Comparison of ENCODE assay signal across 8 cellular contexts in the genomic region with DNA sequence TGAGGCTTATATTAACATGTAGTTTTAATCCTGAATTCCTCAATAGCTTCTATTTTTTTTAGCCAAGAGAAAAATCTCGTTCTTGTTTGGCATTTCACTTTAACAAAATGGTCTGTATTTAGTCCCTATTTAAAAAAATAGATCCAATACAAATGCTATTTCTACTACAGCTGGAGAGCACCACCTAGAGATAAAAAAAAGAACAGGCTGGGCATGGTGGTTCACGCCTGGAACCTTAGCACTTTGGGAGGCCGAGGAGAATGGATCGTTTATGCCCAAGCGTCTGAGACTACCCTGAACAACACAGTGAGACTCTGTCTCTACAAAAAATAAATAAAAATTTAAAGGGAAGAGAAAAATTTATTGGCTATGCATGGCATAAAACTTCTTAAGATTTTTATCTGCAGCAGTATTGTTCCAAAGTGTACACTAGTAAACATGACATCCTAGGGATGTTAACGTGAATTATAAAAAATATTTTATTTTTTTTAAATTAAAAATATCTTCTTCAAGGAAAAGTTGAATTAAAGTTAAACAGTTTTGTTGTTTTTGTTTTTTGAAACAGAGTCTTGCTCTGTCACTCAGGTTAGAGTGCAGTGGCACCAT. TPM values are rescaled to one million over a fixed set of nuclear protein-coding genes. Genes with fewer than 3 reads are reported as not detected.
DNase-seq lines count a peak whose midpoint lies in the region; ATAC-seq and TF ChIP-seq lines count a peak whose summit lies in the region.

No MANE protein-coding gene starts in this region.

- no peaks in the 10 kb centered on the region for H3F3A ChIP-seq in PC-3 (ENCODE audit: low read length, unreplicated experiment)

- intact Hi-C loops in PC-3 (cut with micrococcal nuclease) (loop anchor here (1.0 to 2.0 kb wide), 4 partner anchors 70 to 220 kb away; no protein-coding TSS in a partner anchor), stomach (cut with DNase I; ENCODE audit: low total_unique reads) (no loop called here)

- DNase-seq in AG04450 (ENCODE audit: low read depth, low spot score), result peak; percentile 11
- peak; percentile 63 for DNase-seq in PC-3
- peak; percentile 50 to 51 for DNase-seq in erythroblast (lab: John Stamatoyannopoulos, UW)
- DNase-seq in suprapubic skin (ENCODE audit: low spot score in 2 of 2), result no peak
- no peak for DNase-seq in stomach
- DNase-seq in NCI-H2029 (lab: John Stamatoyannopoulos, UW), result no peak

- POLR2A ChIA-PET in AG04450 (lab: Yijun Ruan, JAX) (no interaction called here), PC-3 (lab: Charles Lee; ENCODE audit: unreplicated experiment) (interaction anchor here (0.7 kb wide), 1 partner anchor 113 kb away, joined by 3 read pairs; no protein-coding TSS in a partner anchor)

- no peaks in the 10 kb centered on the region for H3K9me2 ChIP-seq in PC-3 (replicated peaks; ENCODE audit: low read length)

- no peaks in the 10 kb centered on the region for H4K20me1 ChIP-seq in PC-3 (ENCODE audit: low read length)

- BruUV-seq in PC-3 (replicated peaks; lab: Mats Ljungman, UMichigan), result no TSS peak

- ATAC-seq in PC-3 (0 out of 2 replicates have a peak, but pooled peaks have one; percentile 14), GM18505 (IDR thresholded peaks at IDR 0.05; ENCODE audit: unreplicated experiment) (no peak)

- peaks cover 15% of the 10 kb centered on the region; the same call in 1 of the 2 replicates for H3K4me1 ChIP-seq in PC-3 (ENCODE audit: insufficient read depth, low read length)
- H3K4me1 ChIP-seq in suprapubic skin, result peaks cover 28% of the 10 kb centered on the region
- H3K4me1 ChIP-seq in stomach, result peaks cover 8 to 21% (median 14%) of the 10 kb centered on the region in 4 donors

- H3K79me2 ChIP-seq in PC-3 (ENCODE audit: low read length), result peaks cover 67% of the 10 kb centered on the region

- TF ChIP-seq EP300 in suprapubic skin (IDR thresholded peaks at IDR 0.05) (no peak), stomach (IDR thresholded peaks at IDR 0.05) (no peak)

- CTCF ChIA-PET in AG04450 (lab: Charles Lee) (interaction anchor here (0.5 to 9.2 kb wide), 59 partner anchors 8 to 316 kb away, joined by 3 to 177 read pairs (median 4); a partner anchor contains a TSS), PC-3 (lab: Charles Lee) (interaction anchor here (0.6 to 1.1 kb wide), 2 partner anchors 113 to 219 kb away, joined by 5 read pairs; no protein-coding TSS in a partner anchor)

- no peaks in the 10 kb centered on the region for H3K27me3 ChIP-seq in AG04450 (ENCODE audit: control insufficient read depth, insufficient read depth, low read length)
- H3K27me3 ChIP-seq in PC-3 (ENCODE audit: low read length), result no peaks in the 10 kb centered on the region
- H3K27me3 ChIP-seq in suprapubic skin, result no peaks in the 10 kb centered on the region
- no peaks in the 10 kb centered on the region for H3K27me3 ChIP-seq in stomach

- H3K27ac ChIP-seq in AG04450 (ENCODE audit: low read depth, low read length), result no peak overlapping the region
- H3K27ac ChIP-seq in PC-3 (ENCODE audit: low read length), result no peak overlapping the region
- H3K27ac ChIP-seq in suprapubic skin, result no peak overlapping the region
- no peak overlapping the region for H3K27ac ChIP-seq in stomach

- H3K4me3 ChIP-seq in AG04450 (ENCODE audit: low read depth, low read length) (no peak overlapping the region), PC-3 (ENCODE audit: low read length) (no peak overlapping the region), suprapubic skin (no peak overlapping the region), stomach (no peak overlapping the region)

- no peaks in the 10 kb centered on the region; the same call in 1 of the 2 replicates for H3K9me3 ChIP-seq in AG04450 (ENCODE audit: control insufficient read depth, insufficient read depth, low read length)
- no peaks in the 10 kb centered on the region for H3K9me3 ChIP-seq in PC-3 (ENCODE audit: low read length)
- no peaks in the 10 kb centered on the region for H3K9me3 ChIP-seq in suprapubic skin
- H3K9me3 ChIP-seq in stomach, result no peaks in the 10 kb centered on the region

- H3K9ac ChIP-seq in PC-3 (ENCODE audit: low read length), result no peak overlapping the region

- H3K4me2 ChIP-seq in PC-3 (ENCODE audit: low read length), result no peak overlapping the region

- H2AFZ ChIP-seq in PC-3 (ENCODE audit: low read length), result no peak overlapping the region

- WGBS in suprapubic skin, result 46% methylated on average over 6 of the region's 6 CpGs
- 69 to 83% (median 75%) methylated on average over 6 of the region's 6 CpGs for WGBS in stomach, 5 donors

- TF ChIP-seq POLR2A in erythroblast (IDR thresholded peaks at IDR 0.05; ENCODE audit: low read length) (no peak), suprapubic skin (IDR thresholded peaks at IDR 0.05) (no peak), stomach (IDR thresholded peaks at IDR 0.05) (no peak), GM18505 (IDR thresholded peaks at IDR 0.05; ENCODE audit: borderline replicate concordance, extremely low read depth, insufficient read depth, insufficient read length) (no peak)

- peak; percentile 82 for TF ChIP-seq CTCF in AG04450 (IDR thresholded peaks at IDR 0.05; ENCODE audit: low read depth, low read length)
- TF ChIP-seq CTCF in GM12873 (IDR thresholded peaks at IDR 0.05; ENCODE audit: insufficient read depth, low read depth, low read length, missing control alignments), result peak; percentile 56
- TF ChIP-seq CTCF in PC-3 (conservative IDR thresholded peaks at IDR 0.05; ENCODE audit: low read depth, low read length), result peak; percentile 76
- TF ChIP-seq CTCF in suprapubic skin (IDR thresholded peaks at IDR 0.05), result peak; percentile 7 to 48
- TF ChIP-seq CTCF in stomach (IDR thresholded peaks at IDR 0.05), result peak in 3 of 7 experiments; percentile 11 to 22 (median 17)

- H3K36me3 ChIP-seq in PC-3 (ENCODE audit: low read depth, low read length), result peaks cover 37% of the 10 kb centered on the region
- H3K36me3 ChIP-seq in suprapubic skin, result peaks cover 22% of the 10 kb centered on the region
- peaks cover 10 to 68% (median 66%) of the 10 kb centered on the region in 4 donors for H3K36me3 ChIP-seq in stomach

RNA-seq across cellular contexts. Expression of a gene that starts 4.4 kb away (rescaled TPM):
- polyA plus RNA-seq in AG04450 (2011; rRNA removed), result 10.1 and 13.5 TPM in 2 replicates
- 10.8 and 12.1 TPM in 2 replicates for polyA minus RNA-seq in AG04450 (2011; rRNA and poly(A)+ RNA removed)
- total RNA-seq in PC-3 (2014; rRNA removed), result 13.8 and 17.5 TPM in 2 replicates
- 10 to 100 TPM; 16.2 to 40.7 (median 29.4) TPM for total RNA-seq in suprapubic skin
- 10 to 100 TPM in 3 of 5 donors, 1 to 10 TPM in 2; 3.5 to 85.7 (median 24.6) TPM for total RNA-seq in stomach
- 10 to 100 TPM in 1 of 3 donors, 1 to 10 TPM in 2; 7.3 to 15.0 (median 7.6) TPM for polyA plus RNA-seq in stomach

RNA-seq across cellular contexts. Expression of a gene that starts 5.1 kb away (rescaled TPM):
- 195 and 273 TPM in 2 replicates for polyA plus RNA-seq in AG04450 (2011; rRNA removed)
- 157 and 240 TPM in 2 replicates for polyA minus RNA-seq in AG04450 (2011; rRNA and poly(A)+ RNA removed)
- 177 and 273 TPM in 2 replicates for total RNA-seq in PC-3 (2014; rRNA removed)
- total RNA-seq in suprapubic skin, result 100 to 1,000 TPM; 134 to 218 (median 200) TPM
- total RNA-seq in stomach, result 100 to 1,000 TPM in 1 of 5 donors, 10 to 100 TPM in 4; 15.8 to 257 (median 73.2) TPM
- 10 to 100 TPM; 59.4 to 78.2 (median 60.8) TPM for polyA plus RNA-seq in stomach

RNA-seq across cellular contexts. Expression of a gene that starts 59.9 kb away (rescaled TPM):
- polyA plus RNA-seq in AG04450 (2011; rRNA removed) (58.1 and 59.2 TPM in 2 replicates), stomach (10 to 100 TPM; 43.2 to 86.9 (median 54.5) TPM)
- polyA minus RNA-seq in AG04450 (2011; rRNA and poly(A)+ RNA removed), result 107 and 127 TPM in 2 replicates
- total RNA-seq in PC-3 (2014; rRNA removed) (68.5 and 71.6 TPM in 2 replicates), suprapubic skin (100 to 1,000 TPM in 1 of 4 donors, 10 to 100 TPM in 3; 42.8 to 147 (median 70.1) TPM), stomach (100 to 1,000 TPM in 1 of 5 donors, 10 to 100 TPM in 4; 25.9 to 137 (median 79.0) TPM)

Comparison
In these comparisons a context has a peak if more than half of its experiments do, and no peak if none do; other contexts are left out.
1. DNase-seq: peak in AG04450 (single experiment), PC-3 (single experiment) and erythroblast (2 of 2); none in suprapubic skin (0 of 2), stomach (single experiment) and NCI-H2029 (single experiment).